Comparison of ENCODE assay signal across 18 cellular contexts in genomic region chr4:4625488-4625887, GRCh38.
DNase-seq lines count a peak whose midpoint lies in the region; TF ChIP-seq lines count a peak whose summit lies in the region.
"Had no signal": no experiment of that assay in that cellular context is flagged by ENCODE, and none has a peak within 500 bp of the region (broad histone marks: within the 10 kb centered on the region; RNA-seq: fewer than 3 reads in every experiment).

No MANE protein-coding gene starts in this region.

- no peaks in the 10 kb centered on the region for H3K79me2 ChIP-seq in ACC112 (ENCODE audit: control insufficient read depth, insufficient read depth, low read length, unreplicated experiment)

- H3K27ac ChIP-seq in ACC112 (ENCODE audit: low read depth, low read length): no peak overlapping the region

- H3K4me3 ChIP-seq in ACC112 (ENCODE audit: low read depth, low read length) (no peak overlapping the region), fibroblast of mammary gland (ENCODE audit: control insufficient read depth, low read depth, low read length) (no peak overlapping the region), MG63 (no peak overlapping the region)

- H3K9me3 ChIP-seq in MG63: no peaks in the 10 kb centered on the region

- TF ChIP-seq CTCF in fibroblast of mammary gland (conservative IDR thresholded peaks at IDR 0.05; ENCODE audit: control insufficient read depth, insufficient read depth, low read depth, low read length): no peak

- H3K27me3 ChIP-seq in ACC112 (ENCODE audit: insufficient read depth, low read length) (no peaks in the 10 kb centered on the region), MG63 (no peaks in the 10 kb centered on the region)

- peak overlapping the region; percentile 32 for H2AFZ ChIP-seq in ACC112 (ENCODE audit: low read length, unreplicated experiment)

- peaks cover 3% of the 10 kb centered on the region for H3K4me1 ChIP-seq in ACC112 (ENCODE audit: control insufficient read depth, insufficient read depth, low read length, unreplicated experiment)

- DNase-seq in GM04504 (ENCODE audit: low read depth) (peak; percentile 73), SK-MEL-5 (ENCODE audit: low read depth, low spot score) (peak; percentile 35), fibroblast of mammary gland (ENCODE audit: low read depth) (peak; percentile 92), superior temporal gyrus (ENCODE audit: extremely low spot score) (no peak), G401 (ENCODE audit: low spot score) (no peak), MG63 (no peak), H4 (ENCODE audit: low spot score) (no peak)
- DNase-seq: activated CD4-positive, alpha-beta T cell treated with anti-CD3 and anti-CD28 coated beads, Interleukin-2, amount 50 U/mL, for 48 hours; activated naive CD8-positive, alpha-beta T cell treated with anti-CD3 and anti-CD28 coated beads, Interleukin-2, amount 50 U/mL, for 24 hours; activated T-cell treated with anti-CD3 and anti-CD28 coated beads, Interleukin-2, amount 50 U/mL, for 72 hours; Calu3; GOT3; hypothalamus; NCI-H1092; NCI-H2171 treated with DMSO at 0.1 percent for 48 hours; NK-92 treated with Interleukin-12 subunit alpha and Interleukin-12 subunit beta, amount 100 ng/mL, for 24 hours; SHP77 had no signal

- in situ Hi-C loops in SK-MEL-5 (cut with HindIII; ENCODE audit: low pct_unique_long_range_greater_than_20kb, low sequenced_read_pairs) (no loop called here), G401 (cut with HindIII; ENCODE audit: low sequenced_read_pairs) (no loop called here)

- no peaks in the 10 kb centered on the region for H3K36me3 ChIP-seq in ACC112 (ENCODE audit: insufficient read depth, low read length)
- H3K36me3 ChIP-seq in MG63: no peaks in the 10 kb centered on the region

Comparison
In these comparisons a context has a peak if more than half of its experiments do, and no peak if none do; other contexts are left out.
1. DNase-seq: peak in GM04504 (single experiment), SK-MEL-5 (single experiment) and fibroblast of mammary gland (single experiment); none in superior temporal gyrus (single experiment), G401 (single experiment), MG63 (single experiment) and H4 (single experiment).